ENCODE assay signal across 9 cellular contexts in genomic region chr2:148023861-148024260, GRCh38. TPM values are rescaled to one million over a fixed set of nuclear protein-coding genes. Genes with fewer than 3 reads are reported as not detected.
DNase-seq lines count a peak whose midpoint lies in the region; ATAC-seq and TF ChIP-seq lines count a peak whose summit lies in the region.
"Had no signal": no experiment of that assay in that cellular context is flagged by ENCODE, and none has a peak within 500 bp of the region (broad histone marks: within the 10 kb centered on the region; RNA-seq: fewer than 3 reads in every experiment).

No MANE protein-coding gene starts in this region.

- H3K36me3 ChIP-seq in testis (ENCODE audit: low read depth, missing control alignments) = no peaks in the 10 kb centered on the region

- no peak for TF ChIP-seq POLR2A in testis (IDR thresholded peaks at IDR 0.05)

- intact Hi-C loops in testis (cut with DNase I; ENCODE audit: low total_unique reads) = no loop called here

- peaks cover 41% of the 10 kb centered on the region for H3K4me1 Mint-ChIP-seq in stimulated activated memory B cell treated with anti-CD40 and anti-IgM and Interleukin-4, amounts not matched to agents 10 μg/mL and 1 μg/mL and 100 μg/mL, for 72 hours

- H3K4me1 ChIP-seq in testis = peaks cover 36% of the 10 kb centered on the region

- H3K27ac ChIP-seq in testis = no peak overlapping the region

- no peaks in the 10 kb centered on the region for H3K36me3 Mint-ChIP-seq in stimulated activated memory B cell treated with anti-CD40 and anti-IgM and Interleukin-4, amounts not matched to agents 10 μg/mL and 1 μg/mL and 100 μg/mL, for 72 hours

- TF ChIP-seq CTCF in epithelial cell of proximal tubule (conservative IDR thresholded peaks at IDR 0.05; ENCODE audit: low read depth, low read length) (no peak), testis (IDR thresholded peaks at IDR 0.05) (no peak)

- no peaks in the 10 kb centered on the region for H3K27me3 Mint-ChIP-seq in stimulated activated memory B cell treated with anti-CD40 and anti-IgM and Interleukin-4, amounts not matched to agents 10 μg/mL and 1 μg/mL and 100 μg/mL, for 72 hours

- H3K9me3 Mint-ChIP-seq in stimulated activated memory B cell treated with anti-CD40 and anti-IgM and Interleukin-4, amounts not matched to agents 10 μg/mL and 1 μg/mL and 100 μg/mL, for 72 hours = no peaks in the 10 kb centered on the region

- H3K4me3 ChIP-seq in epithelial cell of proximal tubule (ENCODE audit: low read depth, low read length) (peak overlapping the region; percentile 0), testis (no peak overlapping the region)

- DNase-seq in ELR (ENCODE audit: low read depth) (peak; percentile 11), epithelial cell of proximal tubule (ENCODE audit: low read depth) (no peak), GF-D8 (lab: John Stamatoyannopoulos, UW) (no peak), testis (no peak)
- DNase-seq: NCI-H1092 had no signal

- H3K4me3 Mint-ChIP-seq in stimulated activated memory B cell treated with anti-CD40 and anti-IgM and Interleukin-4, amounts not matched to agents 10 μg/mL and 1 μg/mL and 100 μg/mL, for 72 hours = no peak overlapping the region

- no peaks in the 10 kb centered on the region for H3K9me3 ChIP-seq in testis

- no peak overlapping the region for H3K27ac Mint-ChIP-seq in stimulated activated memory B cell treated with anti-CD40 and anti-IgM and Interleukin-4, amounts not matched to agents 10 μg/mL and 1 μg/mL and 100 μg/mL, for 72 hours

- peak; percentile 26 for ATAC-seq in GM19467 (IDR thresholded peaks at IDR 0.05; ENCODE audit: unreplicated experiment)
- peak; percentile 31 for ATAC-seq in HG03520 (IDR thresholded peaks at IDR 0.05; ENCODE audit: unreplicated experiment)
- ATAC-seq in GM19023 (IDR thresholded peaks at IDR 0.05; ENCODE audit: unreplicated experiment) = no peak
- no peak for ATAC-seq in stimulated activated memory B cell treated with anti-CD40 and anti-IgM and Interleukin-4, amounts not matched to agents 10 μg/mL and 1 μg/mL and 100 μg/mL, for 72 hours

- no peaks in the 10 kb centered on the region for H3K27me3 ChIP-seq in testis

RNA-seq across cellular contexts. Expression of gene MBD5, which starts 3.0 kb away (rescaled TPM):
- total RNA-seq in epithelial cell of proximal tubule (4.3 and 15.0 TPM in 2 replicates), testis (10 to 100 TPM; 55.4 to 60.3 TPM)
- 29.0 TPM for polyA plus RNA-seq in testis (ENCODE audit: insufficient read depth, low read depth, low replicate concordance)

RNA-seq across cellular contexts. Expression of gene ORC4, which starts 3.3 kb away (rescaled TPM):
- total RNA-seq in epithelial cell of proximal tubule (39.0 and 39.8 TPM in 2 replicates), testis (10 to 100 TPM; 54.8 to 58.4 TPM)
- 38.9 TPM for polyA plus RNA-seq in testis (ENCODE audit: insufficient read depth, low read depth, low replicate concordance)

Comparison
In these comparisons a context has a peak if more than half of its experiments do, and no peak if none do; other contexts are left out.
1. ATAC-seq: peak in GM19467 (single experiment) and HG03520 (single experiment); none in GM19023 (single experiment) and stimulated activated memory B cell treated with anti-CD40 and anti-IgM and Interleukin-4, amounts not matched to agents 10 μg/mL and 1 μg/mL and 100 μg/mL, for 72 hours (single experiment).